33 cellular contexts compared by ENCODE assay signal in genomic region chr6:38146658-38147027, GRCh38.
"Had no signal": no experiment of that assay in that cellular context is flagged by ENCODE, and none has a peak within 500 bp of the region (broad histone marks: within the 10 kb centered on the region; RNA-seq: fewer than 3 reads in every experiment).

No MANE protein-coding gene starts in this region.

- H3K4me1 ChIP-seq: adrenal gland had no signal

- H3K27me3 ChIP-seq: adrenal gland, body of pancreas, esophagus muscularis mucosa, gastroesophageal sphincter, heart right ventricle had no signal

- H3K27ac Mint-ChIP-seq: activated CD4-positive, alpha-beta memory T cell treated with anti-CD3 and anti-CD28 coated beads, Interleukin-2, amount 10 ng/mL, durations not matched to agents 7 days and 5 days; activated CD4-positive, alpha-beta T cell treated with anti-CD3 and anti-CD28 coated beads, Interleukin-2, amount 10 ng/mL, durations not matched to agents 7 days and 5 days; activated naive CD4-positive, alpha-beta T cell treated with anti-CD3 and anti-CD28 coated beads for 36 hours; activated naive CD8-positive, alpha-beta T cell treated with anti-CD3 and anti-CD28 coated beads for 36 hours; activated naive CD8-positive, alpha-beta T cell treated with anti-CD3 and anti-CD28 coated beads, Interleukin-2, amount 50 U/mL, for 24 hours; activated T-helper 1 cell treated with anti-CD3 and anti-CD28 coated beads, Interleukin-12 subunit alpha, Interleukin-12 subunit beta, Interleukin-2, Interleukin-4 antibody, amounts not matched to agents 30 ng/mL and 10 ng/mL and 1 ng/mL, durations not matched to agents 14 hours and 24 hours and 36 hours; activated T-helper 2 cell treated with anti-CD3 and anti-CD28 coated beads, Interferon-gamma antibody, Interleukin-2, Interleukin-4, amounts not matched to agents 10 μg/mL and 5 μg/mL and 100 μg/mL, durations not matched to agents 14 hours and 24 hours and 36 hours; T-cell; T-helper 1 cell treated with Interleukin-12 subunit alpha and Interleukin-12 subunit beta and Interleukin-4 antibody, amounts not matched to agents 30 μg/mL and 1 μg/mL, for 36 hours; T-helper 2 cell treated with Interferon-gamma antibody and Interleukin-4, amounts not matched to agents 5 μg/mL and 100 μg/mL, for 36 hours had no signal

- H3K36me3 Mint-ChIP-seq: activated naive CD4-positive, alpha-beta T cell treated with anti-CD3 and anti-CD28 coated beads, Interleukin-2, amount 50 U/mL, for 24 hours had no signal

- H3K27me3 Mint-ChIP-seq: activated CD4-positive, alpha-beta memory T cell treated with anti-CD3 and anti-CD28 coated beads, Interleukin-2, amount 10 ng/mL, durations not matched to agents 7 days and 5 days; activated CD4-positive, alpha-beta T cell treated with anti-CD3 and anti-CD28 coated beads, Interleukin-2, amount 10 ng/mL, durations not matched to agents 7 days and 5 days; activated naive CD4-positive, alpha-beta T cell treated with anti-CD3 and anti-CD28 coated beads, Interleukin-2, amount 50 U/mL, for 24 hours; activated naive CD8-positive, alpha-beta T cell treated with anti-CD3 and anti-CD28 coated beads for 36 hours; activated naive CD8-positive, alpha-beta T cell treated with anti-CD3 and anti-CD28 coated beads, Interleukin-2, amount 50 U/mL, for 24 hours; activated T-cell treated with anti-CD3 and anti-CD28 coated beads, Interleukin-2, amount 50 U/mL, for 24 hours; effector memory CD8-positive, alpha-beta T cell; T-cell had no signal

- H3K27ac ChIP-seq: adrenal gland, body of pancreas, esophagus muscularis mucosa, gastroesophageal sphincter, heart right ventricle had no signal

- H3K4me1 Mint-ChIP-seq: activated CD4-positive, alpha-beta T cell treated with anti-CD3 and anti-CD28 coated beads, Interleukin-2, amount 10 ng/mL, durations not matched to agents 7 days and 5 days had no signal

- ATAC-seq: activated naive CD8-positive, alpha-beta T cell treated with anti-CD3 and anti-CD28 coated beads, Interleukin-2, amount 50 U/mL, for 24 hours; body of pancreas; effector memory CD8-positive, alpha-beta T cell; gastroesophageal sphincter; heart right ventricle; T-cell had no signal

- FAIRE-seq: colon had no signal

- DNase-seq: activated CD4-positive, alpha-beta memory T cell treated with anti-CD3 and anti-CD28 coated beads, Interleukin-2, amount 10 ng/mL, durations not matched to agents 7 days and 5 days; activated CD4-positive, alpha-beta T cell treated with anti-CD3 and anti-CD28 coated beads for 1 hour; activated CD4-positive, alpha-beta T cell treated with anti-CD3 and anti-CD28 coated beads for 4 hours; activated CD4-positive, alpha-beta T cell treated with anti-CD3 and anti-CD28 coated beads, Interleukin-2, amount 10 ng/mL, durations not matched to agents 7 days and 5 days; activated CD4-positive, alpha-beta T cell treated with anti-CD3 and anti-CD28 coated beads, Interleukin-2, amount 50 U/mL, for 4 hours; activated CD8-positive, alpha-beta memory T cell treated with anti-CD3 and anti-CD28 coated beads, Interleukin-2, amount 50 U/mL, for 48 hours; activated effector memory CD4-positive, alpha-beta T cell treated with anti-CD3 and anti-CD28 coated beads, Interleukin-2, amount 50 U/mL, for 16 hours; activated naive CD4-positive, alpha-beta T cell treated with anti-CD3 and anti-CD28 coated beads for 36 hours; activated naive CD8-positive, alpha-beta T cell treated with anti-CD3 and anti-CD28 coated beads for 36 hours; activated naive CD8-positive, alpha-beta T cell treated with anti-CD3 and anti-CD28 coated beads, Interleukin-2, amount 50 U/mL, for 24 hours; activated T-cell treated with anti-CD3 and anti-CD28 coated beads for 4 hours; activated T-cell treated with anti-CD3 and anti-CD28 coated beads, Interleukin-2, amount 50 U/mL, for 24 hours; adrenal gland; amygdala; aorta; body of pancreas; cortex of kidney; dermis blood vessel endothelial cell; effector CD4-positive, alpha-beta T cell; effector memory CD8-positive, alpha-beta T cell; erythroblast; foreskin melanocyte; heart right ventricle; T-cell; T1000 had no signal

- H3K9me3 Mint-ChIP-seq: activated CD4-positive, alpha-beta memory T cell treated with anti-CD3 and anti-CD28 coated beads, Interleukin-2, amount 10 ng/mL, durations not matched to agents 7 days and 5 days; activated CD4-positive, alpha-beta T cell treated with anti-CD3 and anti-CD28 coated beads, Interleukin-2, amount 10 ng/mL, durations not matched to agents 7 days and 5 days; activated naive CD4-positive, alpha-beta T cell treated with anti-CD3 and anti-CD28 coated beads for 36 hours; activated naive CD4-positive, alpha-beta T cell treated with anti-CD3 and anti-CD28 coated beads, Interleukin-2, amount 50 U/mL, for 24 hours; activated naive CD8-positive, alpha-beta T cell treated with anti-CD3 and anti-CD28 coated beads for 36 hours; activated naive CD8-positive, alpha-beta T cell treated with anti-CD3 and anti-CD28 coated beads, Interleukin-2, amount 50 U/mL, for 24 hours; activated T-cell treated with anti-CD3 and anti-CD28 coated beads, Interleukin-2, amount 50 U/mL, for 24 hours; activated T-helper 1 cell treated with anti-CD3 and anti-CD28 coated beads, Interleukin-12 subunit alpha, Interleukin-12 subunit beta, Interleukin-2, Interleukin-4 antibody, amounts not matched to agents 30 ng/mL and 10 ng/mL and 1 ng/mL, durations not matched to agents 14 hours and 24 hours and 36 hours; activated T-helper 2 cell treated with anti-CD3 and anti-CD28 coated beads, Interferon-gamma antibody, Interleukin-2, Interleukin-4, amounts not matched to agents 10 μg/mL and 5 μg/mL and 100 μg/mL, durations not matched to agents 14 hours and 24 hours and 36 hours; effector memory CD8-positive, alpha-beta T cell; T-cell; T-helper 1 cell treated with Interleukin-12 subunit alpha and Interleukin-12 subunit beta and Interleukin-4 antibody, amounts not matched to agents 30 μg/mL and 1 μg/mL, for 36 hours; T-helper 2 cell treated with Interferon-gamma antibody and Interleukin-4, amounts not matched to agents 5 μg/mL and 100 μg/mL, for 36 hours had no signal

- H3K36me3 ChIP-seq: adrenal gland had no signal

- H3K4me3 ChIP-seq: adrenal gland, body of pancreas, esophagus muscularis mucosa, gastroesophageal sphincter, heart right ventricle had no signal

- H3K4me3 Mint-ChIP-seq: activated CD4-positive, alpha-beta memory T cell treated with anti-CD3 and anti-CD28 coated beads, Interleukin-2, amount 10 ng/mL, durations not matched to agents 7 days and 5 days; activated CD4-positive, alpha-beta T cell treated with anti-CD3 and anti-CD28 coated beads, Interleukin-2, amount 10 ng/mL, durations not matched to agents 7 days and 5 days; activated naive CD4-positive, alpha-beta T cell treated with anti-CD3 and anti-CD28 coated beads for 36 hours; activated naive CD4-positive, alpha-beta T cell treated with anti-CD3 and anti-CD28 coated beads, Interleukin-2, amount 50 U/mL, for 24 hours; activated naive CD8-positive, alpha-beta T cell treated with anti-CD3 and anti-CD28 coated beads for 36 hours; activated naive CD8-positive, alpha-beta T cell treated with anti-CD3 and anti-CD28 coated beads, Interleukin-2, amount 50 U/mL, for 24 hours; activated T-cell treated with anti-CD3 and anti-CD28 coated beads, Interleukin-2, amount 50 U/mL, for 24 hours; activated T-helper 1 cell treated with anti-CD3 and anti-CD28 coated beads, Interleukin-12 subunit alpha, Interleukin-12 subunit beta, Interleukin-2, Interleukin-4 antibody, amounts not matched to agents 30 ng/mL and 10 ng/mL and 1 ng/mL, durations not matched to agents 14 hours and 24 hours and 36 hours; effector memory CD8-positive, alpha-beta T cell; T-cell; T-helper 1 cell treated with Interleukin-12 subunit alpha and Interleukin-12 subunit beta and Interleukin-4 antibody, amounts not matched to agents 30 μg/mL and 1 μg/mL, for 36 hours; T-helper 2 cell treated with Interferon-gamma antibody and Interleukin-4, amounts not matched to agents 5 μg/mL and 100 μg/mL, for 36 hours had no signal

- H3K9me3 ChIP-seq: adrenal gland, body of pancreas, esophagus muscularis mucosa, gastroesophageal sphincter, heart right ventricle had no signal
